In the genomic region with DNA sequence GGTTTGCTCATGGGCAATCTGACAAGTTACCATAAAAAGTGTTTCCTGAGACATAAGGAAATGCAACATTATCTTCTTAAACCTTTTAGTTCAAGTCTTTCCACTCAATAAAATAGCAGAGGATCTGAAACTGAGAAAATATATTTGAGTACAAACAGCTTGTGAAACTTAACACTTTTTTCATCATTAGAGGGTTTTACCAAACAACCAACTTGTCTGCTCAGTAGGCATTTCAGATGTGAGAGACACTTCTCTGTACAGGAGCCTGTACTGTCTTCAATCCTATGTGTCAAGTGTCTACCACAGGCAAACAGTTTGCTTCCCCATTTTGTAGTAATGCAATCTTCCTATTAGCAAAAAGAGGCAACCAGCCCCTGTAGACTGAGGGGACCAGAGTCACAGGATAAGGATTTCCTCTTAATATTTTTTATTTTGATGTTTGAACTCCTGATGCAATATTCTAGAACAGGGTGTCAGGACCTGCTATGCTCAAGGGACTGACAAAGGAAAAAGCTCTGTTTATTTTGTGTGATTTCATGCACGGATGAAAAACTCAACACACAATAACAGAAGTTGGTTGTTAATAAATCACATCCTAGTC, we compare ENCODE assay signal across 10 cellular contexts.
DNase-seq lines count a peak whose midpoint lies in the region; ATAC-seq, FAIRE-seq and TF ChIP-seq lines count a peak whose summit lies in the region.
"Had no signal": no experiment of that assay in that cellular context is flagged by ENCODE, and none has a peak within 500 bp of the region (broad histone marks: within the 10 kb centered on the region; RNA-seq: fewer than 3 reads in every experiment).

No MANE protein-coding gene starts in this region.

- H3K4me1 ChIP-seq in small intestine (ENCODE audit: control insufficient read depth in 2 of 2, insufficient read depth in 1 of 2, low read depth in 1 of 2, low read length in 1 of 2), result no peaks in the 10 kb centered on the region
- no peaks in the 10 kb centered on the region for H3K4me1 ChIP-seq in ovary (ENCODE audit: insufficient read depth)

- FAIRE-seq in small intestine (lab: Jason Lieb, UNC), result peak; percentile 44

- no peak for TF ChIP-seq CTCF in ovary (IDR thresholded peaks at IDR 0.05)

- no peaks in the 10 kb centered on the region for H3K36me3 Mint-ChIP-seq in activated naive CD4-positive, alpha-beta T cell treated with anti-CD3 and anti-CD28 coated beads, Interleukin-2, amount 50 U/mL, for 72 hours

- peaks cover 0 to 4% of the 10 kb centered on the region in 2 donors for H3K9me3 Mint-ChIP-seq in activated naive CD4-positive, alpha-beta T cell treated with anti-CD3 and anti-CD28 coated beads, Interleukin-2, amount 50 U/mL, for 72 hours

- no peak overlapping the region for H3K27ac Mint-ChIP-seq in activated naive CD4-positive, alpha-beta T cell treated with anti-CD3 and anti-CD28 coated beads, Interleukin-2, amount 50 U/mL, for 72 hours

- 24 to 64% (median 41%) methylated on average over 1 of the region's 1 CpG for WGBS in small intestine, 3 donors
- WGBS in ovary, 3 donors, result 24 to 32% (median 27%) methylated on average over 1 of the region's 1 CpG

- TF ChIP-seq EP300 in ovary (IDR thresholded peaks at IDR 0.05), result no peak

- TF ChIP-seq POLR2A in ovary (IDR thresholded peaks at IDR 0.05), result no peak

- DNase-seq in small intestine (no peak), T-helper 2 cell (no peak), ovary (no peak)
- no peak for DNase-seq in activated naive CD4-positive, alpha-beta T cell treated with anti-CD3 and anti-CD28 coated beads, Interleukin-2, amount 50 U/mL, for 72 hours (ENCODE audit: low spot score in 2 of 2)
- DNase-seq: activated CD4-positive, alpha-beta T cell treated with anti-CD3 and anti-CD28 coated beads, Interleukin-2, amount 50 U/mL, for 48 hours; activated naive CD4-positive, alpha-beta T cell treated with Interleukin-2 at 50 U/mL for 16 hours; mucosa of descending colon had no signal

- H3K27me3 ChIP-seq in small intestine (ENCODE audit: control insufficient read depth in 2 of 2, insufficient read depth in 2 of 2, low read length in 2 of 2) (no peaks in the 10 kb centered on the region), ovary (no peaks in the 10 kb centered on the region)

- ATAC-seq in GM18907 (IDR thresholded peaks at IDR 0.05; ENCODE audit: unreplicated experiment) (peak; percentile 96), GM21786 (IDR thresholded peaks at IDR 0.05; ENCODE audit: unreplicated experiment) (peak; percentile 95), HG03378 (IDR thresholded peaks at IDR 0.05; ENCODE audit: unreplicated experiment) (peak; percentile 86)
- no peak for ATAC-seq in activated naive CD4-positive, alpha-beta T cell treated with anti-CD3 and anti-CD28 coated beads, Interleukin-2, amount 50 U/mL, for 72 hours
- ATAC-seq: mucosa of descending colon had no signal

- no peak overlapping the region for H3K27ac ChIP-seq in small intestine (ENCODE audit: low read depth in 1 of 2, low read length in 1 of 2)
- H3K27ac ChIP-seq in ovary, result no peak overlapping the region

- H3K4me3 ChIP-seq in small intestine (ENCODE audit: low read depth in 1 of 2, low read length in 2 of 2) (no peak overlapping the region), ovary (no peak overlapping the region)
- H3K4me3 ChIP-seq: mucosa of descending colon had no signal

- H3K9me3 ChIP-seq in small intestine (ENCODE audit: control insufficient read depth, low read depth) (no peaks in the 10 kb centered on the region), ovary (no peaks in the 10 kb centered on the region)
- H3K9me3 ChIP-seq: mucosa of descending colon had no signal

- intact Hi-C loops in ovary (cut with DNase I), result no loop called here

- H3K36me3 ChIP-seq in small intestine (ENCODE audit: control insufficient read depth in 2 of 2, insufficient read depth in 2 of 2, low read length in 2 of 2) (no peaks in the 10 kb centered on the region), ovary (no peaks in the 10 kb centered on the region)

Comparison
In these comparisons a context has a peak if more than half of its experiments do, and no peak if none do; other contexts are left out.
1. ATAC-seq: peak in GM18907 (single experiment), GM21786 (single experiment) and HG03378 (single experiment); none in activated naive CD4-positive, alpha-beta T cell treated with anti-CD3 and anti-CD28 coated beads, Interleukin-2, amount 50 U/mL, for 72 hours (0 of 2).